ENCODE assay signal across 8 cellular contexts in the genomic region with DNA sequence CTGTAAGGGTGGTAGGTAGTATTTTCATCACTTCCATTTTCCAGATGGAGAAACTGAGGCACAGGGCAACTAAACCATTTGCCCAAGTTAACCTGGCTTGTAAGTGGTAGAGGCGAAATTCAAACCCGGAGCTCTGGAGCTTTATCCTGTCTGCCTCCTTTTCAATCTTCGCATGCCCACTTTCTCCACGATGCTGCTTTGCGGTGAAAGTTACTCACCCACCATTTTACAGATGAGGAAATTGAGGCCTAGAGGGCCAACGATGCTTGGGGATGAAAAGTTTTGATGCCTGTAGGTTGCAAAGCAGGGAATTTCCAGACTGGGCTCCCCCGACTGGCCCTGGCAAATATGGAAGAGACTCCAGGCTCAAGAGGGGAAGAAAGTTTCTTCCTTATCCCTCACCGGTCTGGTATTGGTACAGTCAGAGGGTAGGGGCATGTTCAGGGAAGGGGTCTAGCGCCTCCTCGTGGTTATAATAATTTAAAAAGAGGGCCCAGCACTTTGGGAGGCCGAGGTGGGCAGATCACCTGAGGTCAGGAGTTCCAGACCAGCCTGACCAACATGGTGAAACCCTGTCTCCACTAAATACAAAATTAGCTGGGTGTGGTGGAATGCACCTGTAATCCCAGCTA. TPM values are rescaled to one million over a fixed set of nuclear protein-coding genes. Genes with fewer than 3 reads are reported as not detected.
DNase-seq lines count a peak whose midpoint lies in the region; ATAC-seq and TF ChIP-seq lines count a peak whose summit lies in the region.

No MANE protein-coding gene starts in this region.

- H3K4me1 ChIP-seq in adrenal gland (replicated peaks in 1 of 2): peaks cover 6 to 11% of the 10 kb centered on the region in 2 donors

- TF ChIP-seq POLR2A in adrenal gland (IDR thresholded peaks at IDR 0.05): no peak

- DNase-seq in Daoy (ENCODE audit: low read depth): peak; percentile 30
- DNase-seq in HuH-7.5 (ENCODE audit: low spot score): peak; percentile 51
- no peak for DNase-seq in adrenal gland
- peak; percentile 9 for DNase-seq in myocyte (ENCODE audit: low read depth)
- DNase-seq in NCI-H1105 (lab: John Stamatoyannopoulos, UW): no peak
- DNase-seq in stimulated activated CD4-positive, alpha-beta T cell treated with anti-CD3 and anti-CD28 coated beads, Interleukin-1b, Interleukin-23, amount 100 ng/mL, for 48 hours: no peak
- DNase-seq in 8988T: no peak

- H3K27ac ChIP-seq in adrenal gland: no peak overlapping the region

- WGBS in adrenal gland, 4 donors: 53 to 63% (median 59%) methylated on average over 10 to 11 of the region's 11 CpGs

- no peak for ATAC-seq in GM21825 (IDR thresholded peaks at IDR 0.05; ENCODE audit: unreplicated experiment)

- no peak overlapping the region for H3K4me3 ChIP-seq in adrenal gland

- peak; percentile 15 to 35 (median 26) for TF ChIP-seq CTCF in adrenal gland (IDR thresholded peaks at IDR 0.05)

- H3K36me3 ChIP-seq in adrenal gland (replicated peaks in 1 of 2): no peaks in the 10 kb centered on the region

- H3K27me3 ChIP-seq in adrenal gland: no peaks in the 10 kb centered on the region

- intact Hi-C loops in adrenal gland (cut with DNase I): no loop called here

- no peaks in the 10 kb centered on the region for H3K9me3 ChIP-seq in adrenal gland (replicated peaks in 1 of 3)

RNA-seq across cellular contexts. Expression of a gene that starts 1.9 kb away (rescaled TPM):
- 1.3 and 1.8 TPM in 2 replicates for total RNA-seq in Daoy (2014; rRNA removed; shearing (Covaris generic))
- total RNA-seq in adrenal gland: 1 to 10 TPM in 1 of 8 donors, under 1 TPM in 5, not detected in 2; 0.24 to 1.7 (median 0.44) TPM
- polyA plus RNA-seq in adrenal gland: under 1 TPM; 0.22 to 0.64 (median 0.40) TPM
- total RNA-seq in myocyte: not detected in 2 replicates
- polyA plus RNA-seq in myocyte (2012): 0.53 TPM

RNA-seq across cellular contexts. Expression of a gene that starts 3.4 kb away (rescaled TPM):
- total RNA-seq in Daoy (2014; rRNA removed; shearing (Covaris generic)): 0.40 and 1.7 TPM in 2 replicates
- 10 to 100 TPM in 4 of 8 donors, 1 to 10 TPM in 4; 4.5 to 21.1 (median 10.1) TPM for total RNA-seq in adrenal gland
- 10 to 100 TPM in 1 of 3 donors, 1 to 10 TPM in 2; 2.4 to 13.7 (median 4.7) TPM for polyA plus RNA-seq in adrenal gland
- not detected in 2 replicates for total RNA-seq in myocyte
- polyA plus RNA-seq in myocyte (2012): not detected

RNA-seq across cellular contexts. Expression of a gene that starts 29.6 kb away (rescaled TPM):
- 39.6 and 53.9 TPM in 2 replicates for total RNA-seq in Daoy (2014; rRNA removed; shearing (Covaris generic))
- 10 to 100 TPM; 35.4 to 99.9 (median 74.8) TPM for total RNA-seq in adrenal gland
- 100 to 1,000 TPM in 2 of 3 donors, 10 to 100 TPM in 1; 33.5 to 425 (median 228) TPM for polyA plus RNA-seq in adrenal gland
- total RNA-seq in myocyte: 29.1 and 43.1 TPM in 2 replicates
- polyA plus RNA-seq in myocyte (2012): 46.1 TPM

RNA-seq across cellular contexts. Expression of a gene that starts 31.7 kb away (rescaled TPM):
- total RNA-seq in Daoy (2014; rRNA removed; shearing (Covaris generic)): 26.3 and 35.7 TPM in 2 replicates
- total RNA-seq in adrenal gland (100 to 1,000 TPM in 7 of 8 donors, 10 to 100 TPM in 1; 86.1 to 168 (median 123) TPM), myocyte (32.0 and 36.8 TPM in 2 replicates)
- polyA plus RNA-seq in adrenal gland: 100 to 1,000 TPM in 2 of 3 donors, 10 to 100 TPM in 1; 70.8 to 193 (median 189) TPM
- 53.2 TPM for polyA plus RNA-seq in myocyte (2012)

RNA-seq across cellular contexts. Expression of a gene that starts 48.7 kb away (rescaled TPM):
- total RNA-seq in Daoy (2014; rRNA removed; shearing (Covaris generic)): 7.9 and 10.2 TPM in 2 replicates
- total RNA-seq in adrenal gland (1,000 to 10,000 TPM; 1,565 to 5,179 (median 2,192) TPM), myocyte (2.1 and 7.2 TPM in 2 replicates)
- 1,000 to 10,000 TPM; 1,199 to 4,143 (median 3,889) TPM for polyA plus RNA-seq in adrenal gland
- 0.86 TPM for polyA plus RNA-seq in myocyte (2012)

Comparison
In these comparisons a context has a peak if more than half of its experiments do, and no peak if none do; other contexts are left out.
1. DNase-seq: peak in Daoy (single experiment), HuH-7.5 (single experiment) and myocyte (single experiment); none in adrenal gland (0 of 7), NCI-H1105 (single experiment), stimulated activated CD4-positive, alpha-beta T cell treated with anti-CD3 and anti-CD28 coated beads, Interleukin-1b, Interleukin-23, amount 100 ng/mL, for 48 hours (single experiment) and 8988T (single experiment).